Comparison of ENCODE assay signal across 2 cellular contexts in the genomic region with DNA sequence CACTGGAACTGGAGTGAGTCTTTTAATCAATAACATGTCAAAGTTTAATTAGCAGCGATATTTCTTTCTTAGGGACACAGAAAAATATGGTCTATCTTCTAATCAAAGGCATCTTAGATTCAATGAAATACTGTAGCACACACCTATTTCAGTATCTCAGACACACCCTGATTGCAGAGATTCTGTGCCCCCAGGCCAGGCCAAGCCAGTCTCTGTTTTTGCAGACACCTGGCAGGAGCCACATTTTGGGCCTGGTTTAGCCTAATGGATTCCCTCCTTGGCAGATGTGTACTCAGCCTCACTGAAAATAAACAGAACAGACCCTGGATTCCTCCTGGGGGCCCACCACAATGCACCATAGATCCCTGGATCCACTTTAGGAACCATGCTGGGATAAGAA.
TF ChIP-seq lines count a peak whose summit lies in the region.

No MANE protein-coding gene starts in this region.

TF ChIP-seq in SK-N-SH, 30 proteins besides CTCF, POLR2A, EP300 and RAD21 (continued from another document):
- TF ChIP-seq NFIC (IDR thresholded peaks at IDR 0.05; ENCODE audit: borderline replicate concordance) = no peak

TF ChIP-seq in SK-N-SH treated with all-trans-retinoic acid at 6 μM for 48 hours, 23 proteins besides CTCF, POLR2A, EP300 and RAD21 (continued from another document):
- TF ChIP-seq, protein P1, sequence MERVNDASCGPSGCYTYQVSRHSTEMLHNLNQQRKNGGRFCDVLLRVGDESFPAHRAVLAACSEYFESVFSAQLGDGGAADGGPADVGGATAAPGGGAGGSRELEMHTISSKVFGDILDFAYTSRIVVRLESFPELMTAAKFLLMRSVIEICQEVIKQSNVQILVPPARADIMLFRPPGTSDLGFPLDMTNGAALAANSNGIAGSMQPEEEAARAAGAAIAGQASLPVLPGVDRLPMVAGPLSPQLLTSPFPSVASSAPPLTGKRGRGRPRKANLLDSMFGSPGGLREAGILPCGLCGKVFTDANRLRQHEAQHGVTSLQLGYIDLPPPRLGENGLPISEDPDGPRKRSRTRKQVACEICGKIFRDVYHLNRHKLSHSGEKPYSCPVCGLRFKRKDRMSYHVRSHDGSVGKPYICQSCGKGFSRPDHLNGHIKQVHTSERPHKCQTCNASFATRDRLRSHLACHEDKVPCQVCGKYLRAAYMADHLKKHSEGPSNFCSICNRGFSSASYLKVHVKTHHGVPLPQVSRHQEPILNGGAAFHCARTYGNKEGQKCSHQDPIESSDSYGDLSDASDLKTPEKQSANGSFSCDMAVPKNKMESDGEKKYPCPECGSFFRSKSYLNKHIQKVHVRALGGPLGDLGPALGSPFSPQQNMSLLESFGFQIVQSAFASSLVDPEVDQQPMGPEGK (CRISPR knock-in tag; IDR thresholded peaks at IDR 0.05; ENCODE audit: borderline replicate concordance) = no peak
- TF ChIP-seq, protein P2, sequence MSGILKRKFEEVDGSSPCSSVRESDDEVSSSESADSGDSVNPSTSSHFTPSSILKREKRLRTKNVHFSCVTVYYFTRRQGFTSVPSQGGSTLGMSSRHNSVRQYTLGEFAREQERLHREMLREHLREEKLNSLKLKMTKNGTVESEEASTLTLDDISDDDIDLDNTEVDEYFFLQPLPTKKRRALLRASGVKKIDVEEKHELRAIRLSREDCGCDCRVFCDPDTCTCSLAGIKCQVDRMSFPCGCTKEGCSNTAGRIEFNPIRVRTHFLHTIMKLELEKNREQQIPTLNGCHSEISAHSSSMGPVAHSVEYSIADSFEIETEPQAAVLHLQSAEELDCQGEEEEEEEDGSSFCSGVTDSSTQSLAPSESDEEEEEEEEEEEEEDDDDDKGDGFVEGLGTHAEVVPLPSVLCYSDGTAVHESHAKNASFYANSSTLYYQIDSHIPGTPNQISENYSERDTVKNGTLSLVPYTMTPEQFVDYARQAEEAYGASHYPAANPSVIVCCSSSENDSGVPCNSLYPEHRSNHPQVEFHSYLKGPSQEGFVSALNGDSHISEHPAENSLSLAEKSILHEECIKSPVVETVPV (CRISPR knock-in tag; IDR thresholded peaks at IDR 0.05) = no peak
- no peak for TF ChIP-seq BACH2 (CRISPR knock-in tag; IDR thresholded peaks at IDR 0.05; ENCODE audit: borderline replicate concordance)
